In genomic region chr2:9836517-9836916, GRCh38 we compare ENCODE assay signal across 15 cellular contexts.
"Had no signal": no experiment of that assay in that cellular context is flagged by ENCODE, and none has a peak within 500 bp of the region (broad histone marks: within the 10 kb centered on the region; RNA-seq: fewer than 3 reads in every experiment).

No MANE protein-coding gene starts in this region.

- H3K4me1 ChIP-seq: tibial artery, vagina had no signal

- H3K4me3 Mint-ChIP-seq: activated T-cell treated with anti-CD3 and anti-CD28 coated beads, Interleukin-2, amount 50 U/mL, for 24 hours had no signal

- H3K4me3 ChIP-seq: dorsolateral prefrontal cortex, stomach, tibial artery, vagina had no signal

- H3K27ac Mint-ChIP-seq: activated naive CD4-positive, alpha-beta T cell treated with anti-CD3 and anti-CD28 coated beads, Interleukin-2, amount 50 U/mL, for 72 hours; activated T-cell treated with anti-CD3 and anti-CD28 coated beads, Interleukin-2, amount 50 U/mL, for 24 hours had no signal

- H3K27ac ChIP-seq: dorsolateral prefrontal cortex, neutrophil, stomach, tibial artery, vagina had no signal

- H3K36me3 Mint-ChIP-seq: activated naive CD4-positive, alpha-beta T cell treated with anti-CD3 and anti-CD28 coated beads, Interleukin-2, amount 50 U/mL, for 72 hours had no signal

- DNase-seq: activated CD4-positive, alpha-beta T cell treated with anti-CD3 and anti-CD28 coated beads, Interleukin-2, amount 50 U/mL, for 4 hours; activated CD4-positive, CD25-positive, alpha-beta regulatory T cell treated with anti-CD3 and anti-CD28 coated beads, Interleukin-2, amount 50 U/mL, for 72 hours; activated effector memory CD4-positive, alpha-beta T cell treated with Interleukin-2 at 50 U/mL for 16 hours; activated T-cell treated with anti-CD3 and anti-CD28 coated beads, Interleukin-2, amount 50 U/mL, for 24 hours; dorsolateral prefrontal cortex; left ventricle myocardium superior; stimulated activated CD4-positive, alpha-beta T cell treated with anti-CD3 and anti-CD28 coated beads, Interleukin-2, amount 100 ng/mL, for 48 hours; stomach; SW 1271; T-helper 9 cell; tibial artery had no signal

- H3K27me3 Mint-ChIP-seq: activated T-cell treated with anti-CD3 and anti-CD28 coated beads, Interleukin-2, amount 50 U/mL, for 24 hours had no signal

- H3K27me3 ChIP-seq: dorsolateral prefrontal cortex, stomach, vagina had no signal

- H3K36me3 ChIP-seq: neutrophil, stomach, tibial artery, vagina had no signal

- ATAC-seq: activated naive CD4-positive, alpha-beta T cell treated with anti-CD3 and anti-CD28 coated beads, Interleukin-2, amount 50 U/mL, for 72 hours; left ventricle myocardium superior; sciatic nerve had no signal

- H3K9me3 Mint-ChIP-seq: activated naive CD4-positive, alpha-beta T cell treated with anti-CD3 and anti-CD28 coated beads, Interleukin-2, amount 50 U/mL, for 72 hours; activated T-cell treated with anti-CD3 and anti-CD28 coated beads, Interleukin-2, amount 50 U/mL, for 24 hours had no signal

- H3K9me3 ChIP-seq: neutrophil, stomach, tibial artery, vagina had no signal
